In genomic region chr5:82403724-82404123, GRCh38 we compare ENCODE assay signal across 21 cellular contexts.
"Had no signal": no experiment of that assay in that cellular context is flagged by ENCODE, and none has a peak within 500 bp of the region (broad histone marks: within the 10 kb centered on the region; RNA-seq: fewer than 3 reads in every experiment).

No MANE protein-coding gene starts in this region.

- H2AFZ ChIP-seq: PC-9 had no signal

- H3K27me3 ChIP-seq: MG63 had no signal

- H3K4me3 ChIP-seq: MG63, PC-9 had no signal

- H3K36me3 ChIP-seq: MG63 had no signal

- DNase-seq: activated CD4-positive, alpha-beta memory T cell treated with anti-CD3 and anti-CD28 coated beads, Interleukin-2, amount 10 ng/mL, durations not matched to agents 7 days and 5 days; activated CD4-positive, alpha-beta T cell treated with anti-CD3 and anti-CD28 coated beads for 36 hours; activated CD4-positive, alpha-beta T cell treated with anti-CD3 and anti-CD28 coated beads, Interleukin-2, amount 50 U/mL, for 1 hour; activated gamma-delta T cell; activated naive CD4-positive, alpha-beta T cell treated with anti-CD3 and anti-CD28 coated beads for 36 hours; activated T-cell treated with anti-CD3 and anti-CD28 coated beads for 4 hours; activated T-cell treated with anti-CD3 and anti-CD28 coated beads, Interleukin-2, amount 50 U/mL, for 48 hours; amygdala; MG63; NCI-H1105; NCI-H1436; NCI-H1694 treated with DMSO at 0.1 percent for 48 hours; NCI-H2029 treated with DMSO at 0.1 percent for 48 hours; NCI-H345; NCI-H510A; NCI-H526 treated with DMSO at 0.1 percent for 48 hours; PC-9; SIG-M5; T-helper 17 cell; T-helper 9 cell had no signal

- H3K4me2 ChIP-seq: PC-9 had no signal

- ATAC-seq: activated CD4-positive, alpha-beta T cell treated with anti-CD3 and anti-CD28 coated beads for 36 hours; activated T-helper 17 cell treated with anti-CD3 and anti-CD28 coated beads, Interleukin-2, amount 50 U/mL, for 72 hours; T-helper 17 cell had no signal
